In the genomic region with DNA sequence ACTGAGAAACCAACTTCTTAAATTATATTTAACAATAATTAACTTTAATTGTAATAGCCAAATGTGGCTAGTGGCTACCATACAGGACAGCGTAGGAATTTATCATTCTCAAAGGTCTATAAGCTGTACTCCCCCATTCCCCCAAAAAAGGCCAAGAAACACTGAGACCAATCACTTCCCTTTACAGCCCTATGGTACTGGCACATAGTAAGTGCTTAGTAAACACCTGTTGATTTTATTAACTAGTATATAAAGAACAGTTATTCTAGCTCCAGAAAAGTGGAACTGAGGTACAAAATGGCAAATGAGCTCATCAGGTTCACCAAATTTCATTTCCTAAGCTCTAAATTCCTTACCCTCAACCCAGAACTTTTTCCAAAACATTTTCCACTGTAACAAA, we compare ENCODE assay signal across 23 cellular contexts.
"Had no signal": no experiment of that assay in that cellular context is flagged by ENCODE, and none has a peak within 500 bp of the region (broad histone marks: within the 10 kb centered on the region; RNA-seq: fewer than 3 reads in every experiment).

No MANE protein-coding gene starts in this region.

- ATAC-seq: activated T-cell treated with anti-CD3 and anti-CD28 coated beads, Interleukin-2, amount 50 U/mL, for 72 hours; esophagus mucosa; right cardiac atrium had no signal

- H3K27me3 Mint-ChIP-seq: activated naive CD8-positive, alpha-beta T cell treated with anti-CD3 and anti-CD28 coated beads, Interleukin-2, amount 10 ng/mL, durations not matched to agents 7 days and 5 days; brain; naive B cell had no signal

- H3K36me3 Mint-ChIP-seq: activated naive CD8-positive, alpha-beta T cell treated with anti-CD3 and anti-CD28 coated beads, Interleukin-2, amount 10 ng/mL, durations not matched to agents 7 days and 5 days; brain; naive B cell; neural progenitor cell had no signal

- DNase-seq: activated CD4-positive, alpha-beta T cell treated with anti-CD3 and anti-CD28 coated beads for 4 hours; activated CD4-positive, alpha-beta T cell treated with anti-CD3 and anti-CD28 coated beads, Interleukin-2, amount 50 U/mL, for 4 hours; activated naive CD4-positive, alpha-beta T cell treated with Interleukin-2 at 50 U/mL for 16 hours; activated naive CD8-positive, alpha-beta T cell treated with anti-CD3 and anti-CD28 coated beads, Interleukin-2, amount 10 ng/mL, durations not matched to agents 7 days and 5 days; activated T-cell treated with anti-CD3 and anti-CD28 coated beads for 4 hours; activated T-cell treated with anti-CD3 and anti-CD28 coated beads, Interleukin-2, amount 50 U/mL, for 72 hours; foreskin fibroblast; heart right ventricle; left ventricle myocardium inferior; naive B cell; occipital lobe; right cardiac atrium; spleen; stimulated activated naive CD4-positive, alpha-beta T cell; tibial artery had no signal

- H3K4me2 ChIP-seq: neural progenitor cell had no signal

- H3K4me1 ChIP-seq: neural progenitor cell, parathyroid adenoma had no signal

- H3K4me3 Mint-ChIP-seq: activated naive CD8-positive, alpha-beta T cell treated with anti-CD3 and anti-CD28 coated beads, Interleukin-2, amount 10 ng/mL, durations not matched to agents 7 days and 5 days; activated T-cell treated with anti-CD3 and anti-CD28 coated beads, Interleukin-2, amount 50 U/mL, for 72 hours; naive B cell; neural progenitor cell had no signal

- H3K9me3 ChIP-seq: ascending aorta, heart right ventricle, left ventricle myocardium inferior, spleen, suprapubic skin, tibial artery had no signal

- H3K36me3 ChIP-seq: ascending aorta, heart right ventricle, left ventricle myocardium inferior, neural progenitor cell, spleen, suprapubic skin, tibial artery had no signal

- H2AFZ ChIP-seq: neural progenitor cell, parathyroid adenoma had no signal

- H3K27ac ChIP-seq: ascending aorta, heart right ventricle, left ventricle myocardium inferior, neural progenitor cell, parathyroid adenoma, suprapubic skin, tibial artery had no signal

- H3K4me3 ChIP-seq: ascending aorta, heart right ventricle, left ventricle myocardium inferior, lung, neural progenitor cell, spleen, suprapubic skin, tibial artery had no signal

- H3K9me3 Mint-ChIP-seq: activated naive CD8-positive, alpha-beta T cell treated with anti-CD3 and anti-CD28 coated beads, Interleukin-2, amount 10 ng/mL, durations not matched to agents 7 days and 5 days; activated T-cell treated with anti-CD3 and anti-CD28 coated beads, Interleukin-2, amount 50 U/mL, for 72 hours; brain; naive B cell; neural progenitor cell had no signal

- H3K27me3 ChIP-seq: ascending aorta, heart right ventricle, neural progenitor cell, spleen, suprapubic skin, tibial artery had no signal

- FAIRE-seq: endothelial cell of umbilical vein had no signal

- H3K9ac ChIP-seq: neural progenitor cell, parathyroid adenoma had no signal

- H3K4me1 Mint-ChIP-seq: naive B cell had no signal

- H3K27ac Mint-ChIP-seq: activated naive CD8-positive, alpha-beta T cell treated with anti-CD3 and anti-CD28 coated beads, Interleukin-2, amount 10 ng/mL, durations not matched to agents 7 days and 5 days; activated T-cell treated with anti-CD3 and anti-CD28 coated beads, Interleukin-2, amount 50 U/mL, for 72 hours had no signal
